ENCODE assay signal across 8 cellular contexts in the genomic region with DNA sequence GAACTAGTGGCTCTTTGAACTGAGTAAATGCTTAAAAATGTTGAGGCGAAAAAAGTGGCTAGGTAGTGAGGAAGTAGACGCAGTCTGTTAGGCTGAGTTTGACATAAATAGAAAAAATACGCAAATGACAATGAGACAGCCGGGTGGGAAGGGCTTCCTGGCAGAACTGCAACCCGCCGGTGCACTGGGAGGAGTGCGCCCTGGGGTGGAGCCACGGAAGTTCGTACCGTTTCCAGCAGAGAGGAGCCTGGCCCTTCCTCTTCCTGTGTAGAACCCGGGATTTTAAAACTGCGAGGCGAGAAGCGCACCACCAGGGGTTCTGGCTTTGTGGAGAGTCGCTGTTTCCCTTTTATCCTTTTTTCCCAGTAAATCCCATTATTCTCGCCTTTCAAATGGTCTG.
A peak's percentile ranks its signal among the peaks of the same experiment; 100 is the strongest.
DNase-seq lines count a peak whose midpoint lies in the region; ATAC-seq and TF ChIP-seq lines count a peak whose summit lies in the region.

No MANE protein-coding gene starts in this region.

- intact Hi-C loops in uterus (cut with DNase I; ENCODE audit: low total_unique reads) = no loop called here

- H3K36me3 ChIP-seq in uterus = no peaks in the 10 kb centered on the region
- H3K36me3 ChIP-seq in SJCRH30 = no peaks in the 10 kb centered on the region

- H3K9me3 ChIP-seq in uterus (no peaks in the 10 kb centered on the region), SJCRH30 (replicated peaks) (no peaks in the 10 kb centered on the region)

- H3K27ac ChIP-seq in uterus = no peak overlapping the region
- H3K27ac ChIP-seq in SJCRH30 = no peak overlapping the region

- H3K27me3 ChIP-seq in uterus (no peaks in the 10 kb centered on the region), SJCRH30 (no peaks in the 10 kb centered on the region)

- no peak for TF ChIP-seq POLR2A in uterus (IDR thresholded peaks at IDR 0.05)

- DNase-seq in MV-4-11 (lab: John Stamatoyannopoulos, UW) (peak; percentile 3), iPS DF 19.7 (ENCODE audit: low read depth, low spot score) (peak; percentile 7), uterus (no peak), GF-D8 (lab: John Stamatoyannopoulos, UW) (no peak), SJCRH30 (no peak)
- no peak for DNase-seq in activated CD4-positive, CD25-positive, alpha-beta regulatory T cell (lab: John Stamatoyannopoulos, UW)

- ATAC-seq in GM21786 (IDR thresholded peaks at IDR 0.05; ENCODE audit: unreplicated experiment) = peak; percentile 84

- H3K4me1 ChIP-seq in uterus (no peaks in the 10 kb centered on the region), SJCRH30 (no peaks in the 10 kb centered on the region)

- TF ChIP-seq CTCF in GM12872 (IDR thresholded peaks at IDR 0.05; ENCODE audit: insufficient read depth, low read depth, low read length) (peak; percentile 33; the same call in 2 of the 3 replicates), uterus (IDR thresholded peaks at IDR 0.05) (no peak)

- H3K4me3 ChIP-seq in uterus = no peak overlapping the region
- no peak overlapping the region for H3K4me3 ChIP-seq in SJCRH30

Comparison
In these comparisons a context has a peak if more than half of its experiments do, and no peak if none do; other contexts are left out.
1. DNase-seq: peak in MV-4-11 (single experiment) and iPS DF 19.7 (single experiment); none in activated CD4-positive, CD25-positive, alpha-beta regulatory T cell (0 of 4), uterus (0 of 2), GF-D8 (single experiment) and SJCRH30 (0 of 2).